ENCODE assay signal across 9 cellular contexts in the genomic region with DNA sequence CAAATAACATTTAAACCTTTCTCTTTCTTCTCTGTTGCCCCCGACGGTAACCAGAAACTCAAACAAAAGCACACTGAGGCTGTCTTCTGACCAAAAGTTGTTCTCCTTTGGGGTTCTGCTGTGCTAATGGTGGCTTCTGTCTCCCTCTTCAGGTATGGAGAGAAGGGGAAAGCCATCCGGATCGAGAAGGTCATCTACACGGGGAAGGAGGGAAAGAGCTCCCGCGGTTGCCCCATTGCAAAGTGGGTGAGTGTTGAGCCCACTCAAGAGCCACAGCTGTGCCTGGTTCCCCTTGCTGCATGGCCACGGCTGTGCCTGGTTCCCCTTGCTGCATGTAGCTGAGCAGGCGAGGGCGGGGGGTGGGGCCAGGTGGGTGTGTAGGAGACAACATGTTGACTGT.
DNase-seq lines count a peak whose midpoint lies in the region; ATAC-seq and TF ChIP-seq lines count a peak whose summit lies in the region.
"Had no signal": no experiment of that assay in that cellular context is flagged by ENCODE, and none has a peak within 500 bp of the region (broad histone marks: within the 10 kb centered on the region; RNA-seq: fewer than 3 reads in every experiment).

No MANE protein-coding gene starts in this region.

- peak overlapping the region; percentile 33 for H3K9ac ChIP-seq in Karpas-422 (ENCODE audit: low read length)

- H3K4me1 ChIP-seq in Karpas-422 (ENCODE audit: low read length), result peaks cover 40% of the 10 kb centered on the region
- H3K4me1 ChIP-seq in HAP-1, result no peaks in the 10 kb centered on the region

- H3K27me3 ChIP-seq in Karpas-422 (ENCODE audit: low read length), result no peaks in the 10 kb centered on the region
- H3K27me3 ChIP-seq in kidney epithelial cell (ENCODE audit: control insufficient read depth, insufficient read depth, low read length), result no peaks in the 10 kb centered on the region
- no peaks in the 10 kb centered on the region for H3K27me3 ChIP-seq in HAP-1 (ENCODE audit: low read depth)
- H3K27me3 ChIP-seq: neutrophil had no signal

- no peaks in the 10 kb centered on the region for H4K20me1 ChIP-seq in Karpas-422 (ENCODE audit: insufficient read depth, low read depth, low read length)

- no peak overlapping the region for H2AFZ ChIP-seq in Karpas-422 (ENCODE audit: low read length)

- H3K9me2 ChIP-seq in Karpas-422 (replicated peaks; ENCODE audit: insufficient read depth, low read length), result no peaks in the 10 kb centered on the region

- peaks cover 20% of the 10 kb centered on the region for H3K79me2 ChIP-seq in Karpas-422 (ENCODE audit: low read length)

- H3K36me3 ChIP-seq in Karpas-422 (ENCODE audit: insufficient read depth, low read length) (no peaks in the 10 kb centered on the region; the same call in 1 of the 2 replicates), kidney epithelial cell (ENCODE audit: control insufficient read depth, insufficient read depth, low read length) (no peaks in the 10 kb centered on the region), HAP-1 (replicated peaks) (peaks cover 9% of the 10 kb centered on the region)

- CTCF ChIA-PET in GM10248 (lab: Yijun Ruan, JAX) (interaction anchor here (0.7 to 2.4 kb wide), 10 partner anchors 9 to 256 kb away, joined by 3 to 12 read pairs (median 3); partner anchors contain the start of gene STAMBP), RWPE1 (lab: Yijun Ruan, JAX) (interaction anchor here (0.6 kb wide), 2 partner anchors 46 to 212 kb away, joined by 4 to 7 read pairs; no protein-coding TSS in a partner anchor)

- peak overlapping the region; percentile 57 for H3K4me2 ChIP-seq in Karpas-422 (ENCODE audit: low read depth, low read length, poor library complexity, severe bottlenecking)

- peak; percentile 36 for TF ChIP-seq CTCF in GM10248 (IDR thresholded peaks at IDR 0.05; ENCODE audit: control extremely low read depth, extremely low read depth, low read depth, missing control alignments)
- peak; percentile 8 for TF ChIP-seq CTCF in kidney epithelial cell (IDR thresholded peaks at IDR 0.05; ENCODE audit: insufficient read depth, low read length, poor library complexity, severe bottlenecking)
- TF ChIP-seq CTCF in RWPE1 (conservative IDR thresholded peaks at IDR 0.05; ENCODE audit: low read depth), result no peak

- H3K9me3 ChIP-seq in Karpas-422 (ENCODE audit: low read length) (no peaks in the 10 kb centered on the region), HAP-1 (no peaks in the 10 kb centered on the region; the same call in 1 of the 2 replicates)
- H3K9me3 ChIP-seq: neutrophil had no signal

- POLR2A ChIA-PET in GM10248 (lab: Yijun Ruan, JAX), result interaction anchor here (0.5 to 0.6 kb wide), 2 partner anchors 48 to 76 kb away, joined by 3 to 5 read pairs; no protein-coding TSS in a partner anchor
- POLR2A ChIA-PET in RWPE1 (lab: Yijun Ruan, JAX; ENCODE audit: low non-redundant PET), result no interaction called here

- peak; percentile 53 for DNase-seq in GM10248 (ENCODE audit: extremely low spot score)
- DNase-seq in Karpas-422, result no peak
- DNase-seq in kidney epithelial cell (ENCODE audit: low read depth), result no peak
- DNase-seq in activated T-cell treated with anti-CD3 and anti-CD28 coated beads for 4 hours, result no peak
- no peak for DNase-seq in RWPE1 (ENCODE audit: low spot score)
- DNase-seq in HAP-1 (ENCODE audit: low spot score in 2 of 2), result no peak

- in situ Hi-C loops in HAP-1 (cut with MboI; ENCODE audit: low sequenced_read_pairs), result no loop called here

- ATAC-seq in GM21529 (IDR thresholded peaks at IDR 0.05; ENCODE audit: unreplicated experiment), result peak; percentile 27
- ATAC-seq in GM21423 (IDR thresholded peaks at IDR 0.05; ENCODE audit: unreplicated experiment), result no peak

- H3K27ac ChIP-seq in Karpas-422 (ENCODE audit: low read length), result peak overlapping the region; percentile 74
- no peak overlapping the region for H3K27ac ChIP-seq in RWPE1
- H3K27ac ChIP-seq: neutrophil had no signal

- peak overlapping the region; percentile 29; the same call in 1 of the 2 replicates for H3K4me3 ChIP-seq in Karpas-422 (ENCODE audit: low read length)
- no peak overlapping the region for H3K4me3 ChIP-seq in kidney epithelial cell (ENCODE audit: low read depth, low read length)
- no peak overlapping the region for H3K4me3 ChIP-seq in HAP-1
